In the genomic region with DNA sequence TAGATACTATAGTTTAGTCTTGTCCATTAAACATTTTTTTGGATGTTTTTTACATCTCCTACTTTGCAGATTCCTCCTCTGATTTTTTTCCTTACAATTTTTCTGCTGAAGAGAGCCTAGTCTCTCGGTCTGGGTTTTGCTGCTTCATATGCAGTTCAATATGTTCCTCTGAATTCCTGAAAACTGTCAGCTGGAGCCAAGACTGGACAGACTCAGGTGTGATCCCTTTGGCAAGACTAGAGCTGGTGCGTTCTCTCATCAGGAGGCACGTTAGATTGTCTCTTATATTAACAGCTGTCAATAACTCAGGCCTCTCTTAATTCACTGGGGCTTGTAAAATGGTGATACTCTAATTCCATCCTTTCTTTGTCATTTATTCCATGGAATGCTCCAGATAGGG, we compare ENCODE assay signal across 17 cellular contexts. TPM values are rescaled to one million over a fixed set of nuclear protein-coding genes. Genes with fewer than 3 reads are reported as not detected.
A peak's percentile ranks its signal among the peaks of the same experiment; 100 is the strongest.
DNase-seq lines count a peak whose midpoint lies in the region; ATAC-seq and TF ChIP-seq lines count a peak whose summit lies in the region.
"Had no signal": no experiment of that assay in that cellular context is flagged by ENCODE, and none has a peak within 500 bp of the region (broad histone marks: within the 10 kb centered on the region; RNA-seq: fewer than 3 reads in every experiment).

No MANE protein-coding gene starts in this region.

- CTCF ChIA-PET in Calu3 (lab: Charles Lee): interaction anchor here (1.3 kb wide), 1 partner anchor 16 kb away, joined by 3 read pairs; no protein-coding TSS in a partner anchor

- peak overlapping the region in 3 of 4 donors; percentile 23 to 55 (median 38) for H3K27ac ChIP-seq in gastrocnemius medialis
- H3K27ac ChIP-seq: C4-2B had no signal

- TF ChIP-seq CTCF in Calu3 (IDR thresholded peaks at IDR 0.05; ENCODE audit: unreplicated experiment) (no peak), gastrocnemius medialis (IDR thresholded peaks at IDR 0.05 in 4 of 5, conservative IDR thresholded peaks at IDR 0.05 in 1 of 5) (no peak)

- no peaks in the 10 kb centered on the region for H3K27me3 Mint-ChIP-seq in activated T-cell treated with anti-CD3 and anti-CD28 coated beads, Interleukin-2, amount 50 U/mL, for 24 hours
- H3K27me3 Mint-ChIP-seq in Calu3 (ENCODE audit: unreplicated experiment): no peaks in the 10 kb centered on the region
- no peaks in the 10 kb centered on the region for H3K27me3 Mint-ChIP-seq in activated naive CD8-positive, alpha-beta T cell treated with anti-CD3 and anti-CD28 coated beads, Interleukin-2, amount 50 U/mL, for 24 hours

- peaks cover 0 to 88% of the 10 kb centered on the region in 2 donors for H3K36me3 ChIP-seq in gastrocnemius medialis

- BruUV-seq in Calu3 (replicated peaks; lab: Mats Ljungman, UMichigan): no TSS peak

- peaks cover 9% of the 10 kb centered on the region for H3K4me1 Mint-ChIP-seq in activated T-cell treated with anti-CD3 and anti-CD28 coated beads, Interleukin-2, amount 50 U/mL, for 24 hours (ENCODE audit: low read depth)
- peaks cover 8% of the 10 kb centered on the region for H3K4me1 Mint-ChIP-seq in Calu3 (ENCODE audit: low read depth, unreplicated experiment)
- peaks cover 3% of the 10 kb centered on the region for H3K4me1 Mint-ChIP-seq in activated naive CD8-positive, alpha-beta T cell treated with anti-CD3 and anti-CD28 coated beads, Interleukin-2, amount 50 U/mL, for 24 hours

- H3K9me3 Mint-ChIP-seq in activated T-cell treated with anti-CD3 and anti-CD28 coated beads, Interleukin-2, amount 50 U/mL, for 24 hours: no peaks in the 10 kb centered on the region
- no peaks in the 10 kb centered on the region for H3K9me3 Mint-ChIP-seq in Calu3 (ENCODE audit: low read depth, unreplicated experiment)
- no peaks in the 10 kb centered on the region for H3K9me3 Mint-ChIP-seq in activated naive CD8-positive, alpha-beta T cell treated with anti-CD3 and anti-CD28 coated beads, Interleukin-2, amount 50 U/mL, for 24 hours

- H3K27me3 ChIP-seq in gastrocnemius medialis: no peaks in the 10 kb centered on the region

- no peaks in the 10 kb centered on the region for H3K9me3 ChIP-seq in gastrocnemius medialis

- peaks cover 0 to 6% of the 10 kb centered on the region in 2 donors for H3K4me1 ChIP-seq in gastrocnemius medialis

- no peak for ATAC-seq in activated naive CD8-positive, alpha-beta T cell treated with anti-CD3 and anti-CD28 coated beads, Interleukin-2, amount 50 U/mL, for 24 hours
- no peak for ATAC-seq in gastrocnemius medialis

- TF ChIP-seq POLR2A in gastrocnemius medialis (IDR thresholded peaks at IDR 0.05): no peak

- no peak for DNase-seq in activated T-cell treated with anti-CD3 and anti-CD28 coated beads, Interleukin-2, amount 50 U/mL, for 24 hours
- DNase-seq in activated T-cell treated with anti-CD3 and anti-CD28 coated beads, Interleukin-2, amount 50 U/mL, for 1 hour: no peak
- DNase-seq in Calu3 (no peak), gastrocnemius medialis (no peak), HCEC 1CT (no peak), DMS53 treated with DMSO at 0.1 percent for 48 hours (lab: John Stamatoyannopoulos, UW; ENCODE audit: unreplicated experiment) (no peak)
- no peak for DNase-seq in activated naive CD8-positive, alpha-beta T cell treated with anti-CD3 and anti-CD28 coated beads, Interleukin-2, amount 50 U/mL, for 24 hours
- DNase-seq: DMS153, EL, KG1, NCI-H1417 treated with DMSO at 0.1 percent for 48 hours, NCI-H1930, NCI-H446 treated with DMSO at 0.1 percent for 48 hours, NCI-H748 treated with DMSO at 0.1 percent for 48 hours, OCI-M1, RPMI8226 had no signal

- H3K36me3 Mint-ChIP-seq in activated T-cell treated with anti-CD3 and anti-CD28 coated beads, Interleukin-2, amount 50 U/mL, for 24 hours (ENCODE audit: low read depth): peaks cover 97% of the 10 kb centered on the region
- H3K36me3 Mint-ChIP-seq in Calu3 (ENCODE audit: insufficient read depth, unreplicated experiment): peaks cover 53% of the 10 kb centered on the region
- peaks cover 64% of the 10 kb centered on the region for H3K36me3 Mint-ChIP-seq in activated naive CD8-positive, alpha-beta T cell treated with anti-CD3 and anti-CD28 coated beads, Interleukin-2, amount 50 U/mL, for 24 hours (ENCODE audit: low read depth)

- in situ Hi-C loops in gastrocnemius medialis (cut with MboI; ENCODE audit: low sequenced_read_pairs in 4 of 4): no loop called here

- H3K4me3 ChIP-seq in gastrocnemius medialis: no peak overlapping the region

- H3K4me3 Mint-ChIP-seq in activated T-cell treated with anti-CD3 and anti-CD28 coated beads, Interleukin-2, amount 50 U/mL, for 24 hours: no peak overlapping the region
- H3K4me3 Mint-ChIP-seq in Calu3 (ENCODE audit: low read depth, unreplicated experiment): no peak overlapping the region
- H3K4me3 Mint-ChIP-seq in activated naive CD8-positive, alpha-beta T cell treated with anti-CD3 and anti-CD28 coated beads, Interleukin-2, amount 50 U/mL, for 24 hours: no peak overlapping the region

- peak overlapping the region; percentile 42 for H3K27ac Mint-ChIP-seq in activated T-cell treated with anti-CD3 and anti-CD28 coated beads, Interleukin-2, amount 50 U/mL, for 24 hours
- H3K27ac Mint-ChIP-seq in Calu3 (ENCODE audit: unreplicated experiment): peak overlapping the region; percentile 70
- peak overlapping the region; percentile 8 for H3K27ac Mint-ChIP-seq in activated naive CD8-positive, alpha-beta T cell treated with anti-CD3 and anti-CD28 coated beads, Interleukin-2, amount 50 U/mL, for 24 hours

- intact Hi-C loops in Calu3 (cut with micrococcal nuclease; ENCODE audit: unreplicated experiment) (no loop called here), gastrocnemius medialis (cut with DNase I; ENCODE audit: low total_unique reads) (no loop called here)

RNA-seq across cellular contexts. Expression of gene GHRL, which starts 13.4 kb away (rescaled TPM):
- total RNA-seq in Calu3 (2022) (0.85 and 2.1 TPM in 2 replicates), gastrocnemius medialis (not detected)

RNA-seq across cellular contexts. Expression of gene SEC13, which starts 14.8 kb away (rescaled TPM):
- total RNA-seq in Calu3 (2022) (94.8 and 96.8 TPM in 2 replicates), gastrocnemius medialis (100 to 1,000 TPM in 3 of 4 donors, 10 to 100 TPM in 1; 96.1 to 119 (median 111) TPM)

RNA-seq across cellular contexts. Expression of gene TATDN2, which starts 57.9 kb away (rescaled TPM):
- total RNA-seq in Calu3 (2022) (34.2 and 34.3 TPM in 2 replicates), gastrocnemius medialis (10 to 100 TPM; 10.9 to 11.5 (median 10.9) TPM)

Comparison
In these comparisons a context has a peak if more than half of its experiments do, and no peak if none do; other contexts are left out.
1. H3K27ac Mint-ChIP-seq: peak in every context shown above with its lines; median percentile 70 in Calu3; 42 in activated T-cell treated with anti-CD3 and anti-CD28 coated beads, Interleukin-2, amount 50 U/mL, for 24 hours; 8 in activated naive CD8-positive, alpha-beta T cell treated with anti-CD3 and anti-CD28 coated beads, Interleukin-2, amount 50 U/mL, for 24 hours.